ENCODE assay signal across 9 cellular contexts in genomic region chr17:44690746-44691306, GRCh38. TPM values are rescaled to one million over a fixed set of nuclear protein-coding genes. Genes with fewer than 3 reads are reported as not detected.
A peak's percentile ranks its signal among the peaks of the same experiment; 100 is the strongest.
DNase-seq lines count a peak whose midpoint lies in the region; TF ChIP-seq lines count a peak whose summit lies in the region.
"Not testable (repeated sequence)": the region's sequence is repeated elsewhere in the genome, so short reads cannot be mapped to it uniquely, and the experiment has no call there.
"Had no signal": no experiment of that assay in that cellular context is flagged by ENCODE, and none has a peak within 500 bp of the region (broad histone marks: within the 10 kb centered on the region; RNA-seq: fewer than 3 reads in every experiment).

No MANE protein-coding gene starts in this region.

- not testable (repeated sequence) for TF ChIP-seq EP300 in sigmoid colon (IDR thresholded peaks at IDR 0.05)

- not testable (repeated sequence) for H4K20me1 ChIP-seq in OCI-LY7 (ENCODE audit: insufficient read depth, low read length)

- CTCF ChIA-PET in OCI-LY7 (lab: Charles Lee; ENCODE audit: unreplicated experiment), result interaction anchor here (0.6 kb wide), 1 partner anchor 142 kb away, joined by 3 read pairs; no protein-coding TSS in a partner anchor

- H3K79me2 ChIP-seq in OCI-LY7 (ENCODE audit: insufficient read depth, low read depth, low read length), result peaks cover 19% of the 10 kb centered on the region; the same call in 1 of the 2 replicates

- POLR2A ChIA-PET in OCI-LY7 (lab: Charles Lee), result interaction anchor here (1.2 kb wide), 1 partner anchor 26 kb away, joined by 3 read pairs; no protein-coding TSS in a partner anchor

- intact Hi-C loops in OCI-LY7 (cut with micrococcal nuclease; ENCODE audit: unreplicated experiment); sigmoid colon (cut with DNase I): not testable (repeated sequence)

- not testable (repeated sequence) for TF ChIP-seq POLR2A in sigmoid colon (IDR thresholded peaks at IDR 0.05)

- not testable (repeated sequence) for H3K27me3 ChIP-seq in MG63, sigmoid colon

- peak; percentile 83 to 85 for DNase-seq in AML-193 (lab: John Stamatoyannopoulos, UW)
- DNase-seq in MG63, result peak; percentile 45
- peak; percentile 50 for DNase-seq in OCI-LY7 (ENCODE audit: low spot score)
- peak; percentile 2 for DNase-seq in activated CD4-positive, alpha-beta T cell treated with anti-CD3 and anti-CD28 coated beads, Interleukin-2, amount 50 U/mL, for 1 hour
- DNase-seq in cerebellar cortex (ENCODE audit: low spot score), result peak; percentile 10
- peak; percentile 28 for DNase-seq in iPS-NIHi7 (ENCODE audit: extremely low spot score)
- not testable (repeated sequence) for DNase-seq in sigmoid colon

- BruUV-seq in OCI-LY7 (replicated peaks; lab: Mats Ljungman, UMichigan), result not testable (repeated sequence)

- H3K9me3 ChIP-seq in MG63; OCI-LY7 (ENCODE audit: low read length); sigmoid colon: not testable (repeated sequence)

- not testable (repeated sequence) for H3K4me3 ChIP-seq in GM12875 (ENCODE audit: low read depth, low read length); OCI-LY7 (ENCODE audit: low read depth, low read length, poor library complexity, severe bottlenecking); sigmoid colon
- H3K4me3 ChIP-seq in MG63, result peak overlapping the region; percentile 92

- H3K9me2 ChIP-seq in OCI-LY7 (ENCODE audit: insufficient read depth, low read length), result not testable (repeated sequence)

- TF ChIP-seq CTCF in GM12875 (IDR thresholded peaks at IDR 0.05; ENCODE audit: borderline replicate concordance, insufficient read depth, low read depth, low read length) (peak; percentile 21; the same call in 1 of the 2 replicates), OCI-LY7 (conservative IDR thresholded peaks at IDR 0.05; ENCODE audit: low read length) (peak; percentile 74)
- not testable (repeated sequence) for TF ChIP-seq CTCF in sigmoid colon (IDR thresholded peaks at IDR 0.05)

- not testable (repeated sequence) for H3K27ac ChIP-seq in OCI-LY7 (ENCODE audit: low read depth, low read length, poor library complexity, severe bottlenecking)
- H3K27ac ChIP-seq in sigmoid colon, result peak overlapping the region; percentile 76 to 87 (median 82)

- WGBS in sigmoid colon, 2 donors, result 82 to 88% methylated on average over 21 of the region's 21 CpGs

- not testable (repeated sequence) for H3K36me3 ChIP-seq in MG63; OCI-LY7 (ENCODE audit: insufficient read depth, low read length); sigmoid colon

- H2AFZ ChIP-seq in OCI-LY7 (ENCODE audit: low read length), result peak overlapping the region; percentile 96; the same call in 1 of the 2 replicates

- peaks cover 21% of the 10 kb centered on the region for H3K4me1 ChIP-seq in OCI-LY7 (ENCODE audit: insufficient read depth, low read length, poor library complexity, severe bottlenecking)
- peaks cover 0 to 21% (median 17%) of the 10 kb centered on the region in 4 donors for H3K4me1 ChIP-seq in sigmoid colon

- peak overlapping the region; percentile 78 for H3K4me2 ChIP-seq in OCI-LY7 (ENCODE audit: low read length)

RNA-seq across cellular contexts. Expression of gene CCDC43, which starts 1.2 kb away (rescaled TPM):
- total RNA-seq in MG63 (2014; rRNA removed; shearing (Covaris generic); ENCODE audit: low replicate concordance), result 39.1 and 63.4 TPM in 2 replicates
- total RNA-seq in OCI-LY7 (2014; rRNA removed; shearing (Covaris generic)), result 33.2 and 42.4 TPM in 2 replicates
- 30.3 and 35.6 TPM in 2 replicates for total RNA-seq in OCI-LY7 (2022)
- total RNA-seq in sigmoid colon, result 10 to 100 TPM; 14.3 to 20.8 (median 15.8) TPM
- polyA plus RNA-seq in sigmoid colon, result 10 to 100 TPM; 10.2 to 14.9 (median 14.3) TPM

RNA-seq across cellular contexts. Expression of gene DBF4B, which starts 17.6 kb away (rescaled TPM):
- total RNA-seq in MG63 (2014; rRNA removed; shearing (Covaris generic); ENCODE audit: low replicate concordance), result 7.9 and 11.1 TPM in 2 replicates
- 18.1 and 24.3 TPM in 2 replicates for total RNA-seq in OCI-LY7 (2014; rRNA removed; shearing (Covaris generic))
- 45.8 and 49.2 TPM in 2 replicates for total RNA-seq in OCI-LY7 (2022)
- 1 to 10 TPM; 3.5 to 5.2 (median 4.8) TPM for total RNA-seq in sigmoid colon
- polyA plus RNA-seq in sigmoid colon, result 1 to 10 TPM in 2 of 3 donors, under 1 TPM in 1; 0.60 to 7.8 (median 1.2) TPM

RNA-seq across cellular contexts. Expression of gene MEIOC, which starts 34.6 kb away (rescaled TPM):
- total RNA-seq in MG63 (2014; rRNA removed; shearing (Covaris generic); ENCODE audit: low replicate concordance), result 0.95 TPM in 1 of 2 replicates, not detected in the other
- 0.03 and 0.41 TPM in 2 replicates for total RNA-seq in OCI-LY7 (2014; rRNA removed; shearing (Covaris generic))
- total RNA-seq in OCI-LY7 (2022), result 5.1 and 5.5 TPM in 2 replicates
- total RNA-seq in sigmoid colon, result under 1 TPM in 1 of 4 donors, not detected in 3; 0.36 TPM
- under 1 TPM in 1 of 3 donors, not detected in 2; 0.12 TPM for polyA plus RNA-seq in sigmoid colon
- total RNA-seq: lung microvascular endothelial cell had no signal
